20 cellular contexts compared by ENCODE assay signal in the genomic region with DNA sequence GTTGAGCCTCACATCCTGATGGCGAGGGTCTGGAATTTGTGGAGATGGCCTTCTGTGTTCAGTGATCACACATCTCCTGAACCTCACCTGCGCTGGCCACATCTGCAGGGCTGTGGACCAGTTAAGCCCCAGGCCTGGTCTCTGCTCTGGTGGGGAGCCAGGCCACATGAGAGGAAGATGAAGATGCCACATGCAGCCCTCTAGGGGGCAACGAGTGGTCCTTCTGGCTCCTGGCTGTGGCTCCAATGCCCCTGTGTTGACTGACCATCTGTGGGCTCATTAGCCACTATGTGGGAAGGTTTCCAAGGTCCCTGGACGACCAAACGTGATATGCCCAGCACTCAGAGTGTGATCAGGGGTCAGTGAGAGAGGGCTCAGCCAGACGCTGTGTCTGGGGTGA.
"Had no signal": no experiment of that assay in that cellular context is flagged by ENCODE, and none has a peak within 500 bp of the region (broad histone marks: within the 10 kb centered on the region; RNA-seq: fewer than 3 reads in every experiment).

No MANE protein-coding gene starts in this region.

- H3K9me3 ChIP-seq: prostate gland, right lobe of liver, thoracic aorta, transverse colon had no signal

- H3K27ac ChIP-seq: foreskin keratinocyte, hepatocyte, parathyroid adenoma, prostate gland, right lobe of liver, thoracic aorta, transverse colon had no signal

- H3K4me2 ChIP-seq: hepatocyte had no signal

- H3K4me1 ChIP-seq: foreskin keratinocyte, prostate gland, right lobe of liver, transverse colon had no signal

- H3K36me3 ChIP-seq: prostate gland, right lobe of liver, thoracic aorta, transverse colon had no signal

- H2AFZ ChIP-seq: hepatocyte, parathyroid adenoma had no signal

- DNase-seq: effector memory CD8-positive, alpha-beta T cell; erythroblast; foreskin keratinocyte; head of caudate nucleus; left colon; left ventricle myocardium superior; mesenchymal stem cell; midbrain; naive B cell; stimulated activated CD4-positive, alpha-beta T cell treated with anti-CD3 and anti-CD28 coated beads, Interleukin-4, amount 100 ng/mL, for 1 hour; stimulated activated CD8-positive, alpha-beta memory T cell treated with anti-CD3 and anti-CD28 coated beads, Interleukin-4, amount 100 ng/mL, for 48 hours; stimulated activated naive CD8-positive, alpha-beta T cell treated with anti-CD3 and anti-CD28 coated beads, Interleukin-15, amount 100 ng/mL, for 72 hours; transverse colon had no signal

- H3K9ac ChIP-seq: parathyroid adenoma had no signal

- H3K79me2 ChIP-seq: hepatocyte, parathyroid adenoma had no signal

- ATAC-seq: effector memory CD8-positive, alpha-beta T cell; foreskin keratinocyte; left colon; left ventricle myocardium superior; right lobe of liver; stimulated activated memory B cell treated with anti-CD40 and anti-IgM and Interleukin-4, amounts not matched to agents 10 μg/mL and 1 μg/mL and 100 μg/mL, for 72 hours; stimulated activated naive CD8-positive, alpha-beta T cell treated with anti-CD3 and anti-CD28 coated beads, Interleukin-15, amount 100 ng/mL, for 72 hours had no signal

- H3K4me3 ChIP-seq: hepatocyte, lung, prostate gland, right lobe of liver, thoracic aorta, transverse colon had no signal

- H3K27me3 ChIP-seq: foreskin keratinocyte, hepatocyte, right lobe of liver, transverse colon had no signal
